In the genomic region with DNA sequence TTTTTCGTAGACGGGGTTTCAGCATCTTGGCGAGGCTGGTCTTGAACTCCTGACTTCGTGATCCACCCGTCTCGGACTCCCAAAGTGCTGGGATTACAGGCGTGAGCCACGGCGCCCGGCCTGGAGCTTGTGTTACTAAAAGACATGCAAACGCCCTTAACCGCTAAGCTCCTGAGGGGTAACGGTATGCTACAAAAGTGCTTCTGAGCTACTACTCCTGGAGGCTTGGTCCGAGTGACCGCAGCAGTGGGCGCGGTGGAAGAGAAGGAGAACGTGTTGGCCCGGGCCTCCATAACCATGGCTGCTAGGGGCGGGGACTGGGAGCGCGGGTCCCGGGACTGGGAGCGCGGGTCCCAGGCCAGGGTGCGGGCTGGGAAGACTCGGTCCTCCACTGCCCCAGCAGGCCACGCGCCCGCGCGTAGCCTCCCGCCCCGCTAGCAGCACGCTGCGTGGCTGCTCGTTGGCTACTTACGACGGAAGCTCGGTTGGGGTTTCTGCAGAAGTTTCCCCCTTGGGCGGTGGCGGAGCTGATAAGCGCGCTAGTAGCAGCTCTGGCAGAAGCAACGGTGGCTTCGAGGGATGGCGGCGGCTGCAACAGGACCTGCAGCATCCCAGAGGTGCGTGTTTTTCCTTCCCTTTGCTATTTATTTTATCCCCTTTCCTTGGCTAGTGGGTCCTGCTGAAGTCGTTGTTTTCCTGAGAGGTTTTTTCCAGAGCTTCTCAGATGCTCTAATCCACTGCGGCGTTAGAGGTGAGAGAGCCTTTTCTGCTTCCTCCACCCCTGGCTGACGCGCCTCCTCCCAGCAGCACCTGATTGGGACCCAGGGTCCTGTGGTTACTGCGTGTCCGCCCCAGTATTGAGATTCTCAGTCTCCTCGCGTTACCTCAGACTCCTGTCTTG, we compare ENCODE assay signal across 8 cellular contexts.
DNase-seq lines count a peak whose midpoint lies in the region; ATAC-seq and TF ChIP-seq lines count a peak whose summit lies in the region.

No MANE protein-coding gene starts in this region.

- no peaks in the 10 kb centered on the region for H3K27me3 Mint-ChIP-seq in activated CD4-positive, alpha-beta T cell treated with anti-CD3 and anti-CD28 coated beads for 36 hours

- H3K27ac ChIP-seq in spleen, result peak overlapping the region; percentile 49 to 88 (median 84)

- intact Hi-C loops in activated CD4-positive, alpha-beta T cell treated with anti-CD3 and anti-CD28 coated beads for 36 hours (cut with DNase I, micrococcal nuclease), result loop anchor here (1.0 to 5.0 kb wide), 11 partner anchors 17 to 864 kb away; partner anchors contain the start of genes ZNF782 (in 2 of the 2), NCBP1 (in 1 of the 2), TDRD7 (in 1 of the 2) and TSTD2 (in 1 of the 2)
- intact Hi-C loops in spleen (cut with DNase I; ENCODE audit: low total_unique reads), result no loop called here

- DNase-seq in Ammon's horn (ENCODE audit: low spot score) (peak; percentile 94), HAP-1 (ENCODE audit: low spot score in 2 of 2) (peak; percentile 70 to 90), NCI-H2227 treated with DMSO at 0.1 percent for 48 hours (lab: John Stamatoyannopoulos, UW) (peak; percentile 82), cerebellum (ENCODE audit: low spot score) (peak; percentile 86), islet precursor cell (peak; percentile 88), spleen (peak; percentile 96)
- peak; percentile 91 for DNase-seq in activated CD4-positive, alpha-beta T cell treated with anti-CD3 and anti-CD28 coated beads for 36 hours

- H3K4me1 ChIP-seq in HAP-1, result peaks cover 9% of the 10 kb centered on the region
- peaks cover 6 to 28% (median 16%) of the 10 kb centered on the region in 6 donors for H3K4me1 ChIP-seq in spleen

- TF ChIP-seq POLR2A in spleen (IDR thresholded peaks at IDR 0.05), result peak in 1 of 3 donors; percentile 47

- H3K36me3 ChIP-seq in HAP-1 (replicated peaks) (no peaks in the 10 kb centered on the region; the same call in 1 of the 2 replicates), spleen (no peaks in the 10 kb centered on the region)

- CTCF ChIA-PET in activated CD4-positive, alpha-beta T cell treated with anti-CD3 and anti-CD28 coated beads for 36 hours (lab: Charles Lee), result interaction anchor here (0.9 to 2.2 kb wide), 3 partner anchors 204 to 384 kb away, joined by 3 to 6 read pairs (median 6); partner anchors contain the start of gene ZNF782

- 1 to 5% (median 2%) methylated on average over 31 to 58 of the region's 58 CpGs for WGBS in spleen, 5 donors

- H3K4me3 Mint-ChIP-seq in activated CD4-positive, alpha-beta T cell treated with anti-CD3 and anti-CD28 coated beads for 36 hours, result peak overlapping the region; percentile 93

- peaks cover 12% of the 10 kb centered on the region for H3K4me1 Mint-ChIP-seq in activated CD4-positive, alpha-beta T cell treated with anti-CD3 and anti-CD28 coated beads for 36 hours

- peak overlapping the region; percentile 97 for H3K27ac Mint-ChIP-seq in activated CD4-positive, alpha-beta T cell treated with anti-CD3 and anti-CD28 coated beads for 36 hours

- peak; percentile 95 for ATAC-seq in activated CD4-positive, alpha-beta T cell treated with anti-CD3 and anti-CD28 coated beads for 36 hours
- no peak for ATAC-seq in HG03520 (IDR thresholded peaks at IDR 0.05; ENCODE audit: unreplicated experiment)

- H3K4me3 ChIP-seq in HAP-1 (peak overlapping the region; percentile 44), spleen (peak overlapping the region; percentile 43 to 73 (median 62))

- no peaks in the 10 kb centered on the region for H3K9me3 Mint-ChIP-seq in activated CD4-positive, alpha-beta T cell treated with anti-CD3 and anti-CD28 coated beads for 36 hours (ENCODE audit: low read depth)

- peak in 1 of 11 experiments; percentile 9 for TF ChIP-seq CTCF in spleen (IDR thresholded peaks at IDR 0.05 in 8 of 11, conservative IDR thresholded peaks at IDR 0.05 in 3 of 11)

- POLR2A ChIA-PET in activated CD4-positive, alpha-beta T cell treated with anti-CD3 and anti-CD28 coated beads for 36 hours (lab: Charles Lee), result interaction anchor here (0.6 to 1.2 kb wide), 2 partner anchors 176 to 395 kb away, joined by 3 to 4 read pairs; partner anchors contain the start of genes NCBP1 and TSTD2

- no peaks in the 10 kb centered on the region for H3K36me3 Mint-ChIP-seq in activated CD4-positive, alpha-beta T cell treated with anti-CD3 and anti-CD28 coated beads for 36 hours (ENCODE audit: low read depth)

- in situ Hi-C loops in HAP-1 (cut with MboI; ENCODE audit: low sequenced_read_pairs), result no loop called here

- H3K9me3 ChIP-seq in HAP-1 (no peaks in the 10 kb centered on the region), spleen (no peaks in the 10 kb centered on the region)

- H3K27me3 ChIP-seq in HAP-1 (ENCODE audit: low read depth) (no peaks in the 10 kb centered on the region), spleen (replicated peaks in 1 of 7) (no peaks in the 10 kb centered on the region)
